In the genomic region with DNA sequence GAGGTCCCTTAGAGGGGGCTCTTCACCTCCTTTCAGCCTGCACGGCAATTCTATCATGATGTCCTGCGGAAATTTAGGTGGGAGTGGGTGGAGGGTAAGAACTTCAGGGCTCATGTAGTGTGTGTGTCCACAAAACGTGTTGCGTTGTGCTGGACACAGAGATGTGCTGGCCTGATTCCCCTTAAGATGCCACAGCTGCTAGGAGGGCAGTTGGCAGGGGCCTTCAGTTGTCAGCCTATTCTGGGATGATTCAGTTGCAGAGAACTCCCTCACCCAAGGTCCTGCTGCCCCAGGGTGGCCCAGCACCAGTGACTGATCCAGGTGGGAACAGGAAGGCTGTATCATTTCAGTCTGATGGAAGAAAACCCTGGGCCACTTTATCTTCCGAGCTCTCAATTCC, we compare ENCODE assay signal across 9 cellular contexts. TPM values are rescaled to one million over a fixed set of nuclear protein-coding genes. Genes with fewer than 3 reads are reported as not detected.
DNase-seq lines count a peak whose midpoint lies in the region; ATAC-seq and TF ChIP-seq lines count a peak whose summit lies in the region.
"Had no signal": no experiment of that assay in that cellular context is flagged by ENCODE, and none has a peak within 500 bp of the region (broad histone marks: within the 10 kb centered on the region; RNA-seq: fewer than 3 reads in every experiment).

No MANE protein-coding gene starts in this region.

- no peaks in the 10 kb centered on the region for H3K36me3 ChIP-seq in CD8-positive, alpha-beta memory T cell (ENCODE audit: insufficient read depth, low read length)
- H3K36me3 ChIP-seq in brain microvascular endothelial cell (replicated peaks): no peaks in the 10 kb centered on the region

- CTCF ChIA-PET in CD8-positive, alpha-beta memory T cell (lab: Charles Lee): interaction anchor here (1.0 kb wide), 1 partner anchor 10 kb away, joined by 4 read pairs; no protein-coding TSS in a partner anchor

- no peak for DNase-seq in CD8-positive, alpha-beta memory T cell
- DNase-seq in LHCN-M2 (ENCODE audit: low read depth): peak; percentile 87
- DNase-seq in activated naive CD8-positive, alpha-beta T cell treated with anti-CD3 and anti-CD28 coated beads, Interleukin-2, amount 10 ng/mL, durations not matched to agents 7 days and 5 days: no peak
- no peak for DNase-seq in natural killer cell
- DNase-seq in brain microvascular endothelial cell: no peak
- no peak for DNase-seq in retina
- no peak for DNase-seq in AML-193 (lab: John Stamatoyannopoulos, UW)
- DNase-seq: activated gamma-delta T cell treated with Interleukin-2 at 50 U/mL for 16 hours had no signal

- POLR2A ChIA-PET in CD8-positive, alpha-beta memory T cell (lab: Charles Lee): no interaction called here
- POLR2A ChIA-PET in activated naive CD8-positive, alpha-beta T cell treated with anti-CD3 and anti-CD28 coated beads, Interleukin-2, amount 10 ng/mL, durations not matched to agents 7 days and 5 days (lab: Charles Lee): interaction anchor here (1.0 to 1.7 kb wide), 4 partner anchors 14 to 646 kb away, joined by 3 to 9 read pairs (median 5); partner anchors contain the start of gene ARL4C

- in situ Hi-C loops in brain microvascular endothelial cell (cut with HindIII; ENCODE audit: low pct_ligation_motif_present, low sequenced_read_pairs): no loop called here

- TF ChIP-seq CTCF in natural killer cell (IDR thresholded peaks at IDR 0.05) (no peak), brain microvascular endothelial cell (IDR thresholded peaks at IDR 0.05; ENCODE audit: low read depth, low read length, missing control alignments) (no peak)

- H3K9me3 Mint-ChIP-seq in CD8-positive, alpha-beta memory T cell: no peaks in the 10 kb centered on the region
- no peaks in the 10 kb centered on the region for H3K9me3 Mint-ChIP-seq in activated naive CD8-positive, alpha-beta T cell treated with anti-CD3 and anti-CD28 coated beads, Interleukin-2, amount 10 ng/mL, durations not matched to agents 7 days and 5 days
- no peaks in the 10 kb centered on the region for H3K9me3 Mint-ChIP-seq in natural killer cell

- peaks cover 13% of the 10 kb centered on the region for H3K4me1 ChIP-seq in CD8-positive, alpha-beta memory T cell (ENCODE audit: insufficient read depth, low read length)

- H3K4me3 Mint-ChIP-seq in CD8-positive, alpha-beta memory T cell: peak overlapping the region; percentile 30 to 97 (median 92)
- peak overlapping the region; percentile 100 for H3K4me3 Mint-ChIP-seq in activated naive CD8-positive, alpha-beta T cell treated with anti-CD3 and anti-CD28 coated beads, Interleukin-2, amount 10 ng/mL, durations not matched to agents 7 days and 5 days
- H3K4me3 Mint-ChIP-seq in natural killer cell: peak overlapping the region; percentile 93

- H3K27me3 Mint-ChIP-seq in CD8-positive, alpha-beta memory T cell: peaks cover 7 to 19% of the 10 kb centered on the region in 2 donors
- H3K27me3 Mint-ChIP-seq in activated naive CD8-positive, alpha-beta T cell treated with anti-CD3 and anti-CD28 coated beads, Interleukin-2, amount 10 ng/mL, durations not matched to agents 7 days and 5 days: peaks cover 2% of the 10 kb centered on the region
- no peaks in the 10 kb centered on the region for H3K27me3 Mint-ChIP-seq in natural killer cell (ENCODE audit: low read depth in 2 of 2)

- peak overlapping the region; percentile 57 for H3K4me3 ChIP-seq in CD8-positive, alpha-beta memory T cell (ENCODE audit: low read length)
- no peak overlapping the region for H3K4me3 ChIP-seq in brain microvascular endothelial cell (ENCODE audit: low read depth, low read length)

- no peak for ATAC-seq in activated naive CD8-positive, alpha-beta T cell treated with anti-CD3 and anti-CD28 coated beads, Interleukin-2, amount 10 ng/mL, durations not matched to agents 7 days and 5 days (ENCODE audit: low read depth)
- ATAC-seq in natural killer cell (no peak), HG03135 (IDR thresholded peaks at IDR 0.05; ENCODE audit: unreplicated experiment) (no peak)

- intact Hi-C loops in natural killer cell (cut with micrococcal nuclease): loop anchor here (5.0 kb wide), 1 partner anchor 647 kb away; no protein-coding TSS in a partner anchor

- H3K27me3 ChIP-seq in CD8-positive, alpha-beta memory T cell (ENCODE audit: insufficient read depth, low read length, poor library complexity, severe bottlenecking): no peaks in the 10 kb centered on the region
- no peaks in the 10 kb centered on the region for H3K27me3 ChIP-seq in brain microvascular endothelial cell (replicated peaks)

- H3K4me1 Mint-ChIP-seq in CD8-positive, alpha-beta memory T cell: peaks cover 18 to 46% (median 39%) of the 10 kb centered on the region in 3 donors
- H3K4me1 Mint-ChIP-seq in activated naive CD8-positive, alpha-beta T cell treated with anti-CD3 and anti-CD28 coated beads, Interleukin-2, amount 10 ng/mL, durations not matched to agents 7 days and 5 days: peaks cover 40% of the 10 kb centered on the region
- peaks cover 20 to 26% of the 10 kb centered on the region in 2 donors for H3K4me1 Mint-ChIP-seq in natural killer cell

- peak overlapping the region; percentile 36 for H3K27ac ChIP-seq in CD8-positive, alpha-beta memory T cell (ENCODE audit: low read depth, low read length)
- H3K27ac ChIP-seq in brain microvascular endothelial cell: no peak overlapping the region

- peaks cover 0 to 1% (median 0%) of the 10 kb centered on the region in 3 donors for H3K36me3 Mint-ChIP-seq in CD8-positive, alpha-beta memory T cell
- peaks cover 33% of the 10 kb centered on the region for H3K36me3 Mint-ChIP-seq in activated naive CD8-positive, alpha-beta T cell treated with anti-CD3 and anti-CD28 coated beads, Interleukin-2, amount 10 ng/mL, durations not matched to agents 7 days and 5 days
- H3K36me3 Mint-ChIP-seq in natural killer cell: no peaks in the 10 kb centered on the region

- H3K27ac Mint-ChIP-seq in CD8-positive, alpha-beta memory T cell: peak overlapping the region in 1 of 8 donors; percentile 50
- H3K27ac Mint-ChIP-seq in activated naive CD8-positive, alpha-beta T cell treated with anti-CD3 and anti-CD28 coated beads, Interleukin-2, amount 10 ng/mL, durations not matched to agents 7 days and 5 days: peak overlapping the region; percentile 99
- H3K27ac Mint-ChIP-seq in natural killer cell: peak overlapping the region in 1 of 2 donors; percentile 13

- no peaks in the 10 kb centered on the region for H3K9me3 ChIP-seq in CD8-positive, alpha-beta memory T cell (ENCODE audit: low read length)

RNA-seq across cellular contexts. Expression of gene HJURP, which starts 1.0 kb away (rescaled TPM):
- 10 to 100 TPM; 37.9 to 41.2 TPM for total RNA-seq in CD8-positive, alpha-beta memory T cell
- polyA plus RNA-seq in CD8-positive, alpha-beta memory T cell: not detected
- 123 and 124 TPM in 2 replicates for total RNA-seq in LHCN-M2 (2014; rRNA removed)
- polyA plus RNA-seq in LHCN-M2 (2012): 20.7 TPM
- 100 to 1,000 TPM; 100 to 109 TPM for total RNA-seq in activated naive CD8-positive, alpha-beta T cell treated with anti-CD3 and anti-CD28 coated beads, Interleukin-2, amount 10 ng/mL, durations not matched to agents 7 days and 5 days
- total RNA-seq in natural killer cell: 1 to 10 TPM in 2 of 3 donors, under 1 TPM in 1; 0.87 to 3.2 (median 1.5) TPM

Comparison
In these comparisons a context has a peak if more than half of its experiments do, and no peak if none do; other contexts are left out.
1. RNA of gene HJURP, which starts 1.0 kb away (total RNA-seq): 123 to 124 TPM in LHCN-M2, 100 to 109 TPM in activated naive CD8-positive, alpha-beta T cell treated with anti-CD3 and anti-CD28 coated beads, Interleukin-2, amount 10 ng/mL, durations not matched to agents 7 days and 5 days and 37.9 to 41.2 TPM in CD8-positive, alpha-beta memory T cell; 0.87 to 3.2 TPM in natural killer cell; every median in the first group is over 4 times any median in the second.
2. Peak in every context shown above with its lines, with median percentiles within 50 percentile points of each other: H3K4me3 Mint-ChIP-seq.